9 cellular contexts compared by ENCODE assay signal in genomic region chr1:39080884-39081265, GRCh38. TPM values are rescaled to one million over a fixed set of nuclear protein-coding genes. Genes with fewer than 3 reads are reported as not detected.
DNase-seq lines count a peak whose midpoint lies in the region; ATAC-seq and TF ChIP-seq lines count a peak whose summit lies in the region.
"Had no signal": no experiment of that assay in that cellular context is flagged by ENCODE, and none has a peak within 500 bp of the region (broad histone marks: within the 10 kb centered on the region; RNA-seq: fewer than 3 reads in every experiment).

No MANE protein-coding gene starts in this region.

- H3K4me3 ChIP-seq in left ventricle myocardium inferior, result peak overlapping the region; percentile 73

- no peaks in the 10 kb centered on the region for H3K4me1 Mint-ChIP-seq in activated T-helper 1 cell treated with anti-CD3 and anti-CD28 coated beads, Interleukin-12 subunit alpha, Interleukin-12 subunit beta, Interleukin-2, Interleukin-4 antibody, amounts not matched to agents 30 ng/mL and 10 ng/mL and 1 ng/mL, durations not matched to agents 14 hours and 24 hours and 36 hours (ENCODE audit: low read depth)

- DNase-seq in ELR (ENCODE audit: low read depth) (peak; percentile 22), left ventricle myocardium inferior (no peak), sciatic nerve (ENCODE audit: low spot score) (no peak), SIG-M5 (lab: John Stamatoyannopoulos, UW) (no peak), NCI-H82 treated with DMSO at 0.1 percent for 48 hours (lab: John Stamatoyannopoulos, UW; ENCODE audit: unreplicated experiment) (no peak), occipital lobe (lab: John Stamatoyannopoulos, UW) (no peak)
- no peak for DNase-seq in activated T-helper 1 cell treated with anti-CD3 and anti-CD28 coated beads, Interleukin-12 subunit alpha, Interleukin-12 subunit beta, Interleukin-2, Interleukin-4 antibody, amounts not matched to agents 30 ng/mL and 10 ng/mL and 1 ng/mL, durations not matched to agents 14 hours and 24 hours and 36 hours (ENCODE audit: low spot score)
- DNase-seq: NCI-H187 treated with DMSO at 0.1 percent for 48 hours had no signal

- no peaks in the 10 kb centered on the region for H3K36me3 ChIP-seq in left ventricle myocardium inferior

- peaks cover 19% of the 10 kb centered on the region for H3K27me3 ChIP-seq in left ventricle myocardium inferior (ENCODE audit: low read depth)

- H3K4me1 ChIP-seq in left ventricle myocardium inferior, result peaks cover 29% of the 10 kb centered on the region

- no peak overlapping the region for H3K27ac Mint-ChIP-seq in activated T-helper 1 cell treated with anti-CD3 and anti-CD28 coated beads, Interleukin-12 subunit alpha, Interleukin-12 subunit beta, Interleukin-2, Interleukin-4 antibody, amounts not matched to agents 30 ng/mL and 10 ng/mL and 1 ng/mL, durations not matched to agents 14 hours and 24 hours and 36 hours

- no peaks in the 10 kb centered on the region for H3K36me3 Mint-ChIP-seq in activated T-helper 1 cell treated with anti-CD3 and anti-CD28 coated beads, Interleukin-12 subunit alpha, Interleukin-12 subunit beta, Interleukin-2, Interleukin-4 antibody, amounts not matched to agents 30 ng/mL and 10 ng/mL and 1 ng/mL, durations not matched to agents 14 hours and 24 hours and 36 hours (ENCODE audit: low read depth)

- intact Hi-C loops in activated T-helper 1 cell treated with anti-CD3 and anti-CD28 coated beads, Interleukin-12 subunit alpha, Interleukin-12 subunit beta, Interleukin-2, Interleukin-4 antibody, amounts not matched to agents 30 ng/mL and 10 ng/mL and 1 ng/mL, durations not matched to agents 14 hours and 24 hours and 36 hours (cut with micrococcal nuclease), result loop anchor here (5.0 kb wide), 1 partner anchor 54 kb away; the partner anchor contains the start of gene NDUFS5
- intact Hi-C loops in left ventricle myocardium inferior (cut with micrococcal nuclease), result no loop called here
- intact Hi-C loops in sciatic nerve (cut with DNase I), result no loop called here

- no peak overlapping the region for H3K27ac ChIP-seq in left ventricle myocardium inferior (replicated peaks)

- TF ChIP-seq CTCF in left ventricle myocardium inferior (IDR thresholded peaks at IDR 0.05; ENCODE audit: borderline replicate concordance), result no peak

- H3K27me3 Mint-ChIP-seq in activated T-helper 1 cell treated with anti-CD3 and anti-CD28 coated beads, Interleukin-12 subunit alpha, Interleukin-12 subunit beta, Interleukin-2, Interleukin-4 antibody, amounts not matched to agents 30 ng/mL and 10 ng/mL and 1 ng/mL, durations not matched to agents 14 hours and 24 hours and 36 hours (ENCODE audit: insufficient read depth), result peaks cover 45% of the 10 kb centered on the region

- ATAC-seq in sciatic nerve (peak; percentile 29), HG03520 (IDR thresholded peaks at IDR 0.05; ENCODE audit: unreplicated experiment) (no peak)

- H3K9me3 ChIP-seq in left ventricle myocardium inferior (replicated peaks), result no peaks in the 10 kb centered on the region

- peak overlapping the region; percentile 64 for H3K4me3 Mint-ChIP-seq in activated T-helper 1 cell treated with anti-CD3 and anti-CD28 coated beads, Interleukin-12 subunit alpha, Interleukin-12 subunit beta, Interleukin-2, Interleukin-4 antibody, amounts not matched to agents 30 ng/mL and 10 ng/mL and 1 ng/mL, durations not matched to agents 14 hours and 24 hours and 36 hours

- no peaks in the 10 kb centered on the region for H3K9me3 Mint-ChIP-seq in activated T-helper 1 cell treated with anti-CD3 and anti-CD28 coated beads, Interleukin-12 subunit alpha, Interleukin-12 subunit beta, Interleukin-2, Interleukin-4 antibody, amounts not matched to agents 30 ng/mL and 10 ng/mL and 1 ng/mL, durations not matched to agents 14 hours and 24 hours and 36 hours

RNA-seq across cellular contexts. Expression of gene NDUFS5, which starts 54.7 kb away (rescaled TPM):
- total RNA-seq in activated T-helper 1 cell treated with anti-CD3 and anti-CD28 coated beads, Interleukin-12 subunit alpha, Interleukin-12 subunit beta, Interleukin-2, Interleukin-4 antibody, amounts not matched to agents 30 ng/mL and 10 ng/mL and 1 ng/mL, durations not matched to agents 14 hours and 24 hours and 36 hours, result 143 and 150 TPM in 2 replicates
- 696 TPM for total RNA-seq in left ventricle myocardium inferior
- 149 TPM for total RNA-seq in sciatic nerve
- 268 TPM for total RNA-seq in occipital lobe
